14 cellular contexts compared by ENCODE assay signal in genomic region chr4:142850478-142850877, GRCh38. TPM values are rescaled to one million over a fixed set of nuclear protein-coding genes. Genes with fewer than 3 reads are reported as not detected.
A peak's percentile ranks its signal among the peaks of the same experiment; 100 is the strongest.
DNase-seq lines count a peak whose midpoint lies in the region; TF ChIP-seq lines count a peak whose summit lies in the region.
"Had no signal": no experiment of that assay in that cellular context is flagged by ENCODE, and none has a peak within 500 bp of the region (broad histone marks: within the 10 kb centered on the region; RNA-seq: fewer than 3 reads in every experiment).

No MANE protein-coding gene starts in this region.

- H3K4me3 Mint-ChIP-seq in CD4-positive, alpha-beta memory T cell = no peak overlapping the region
- H3K4me3 Mint-ChIP-seq: CD14-positive monocyte had no signal

- no peak overlapping the region for H3K27ac Mint-ChIP-seq in CD4-positive, alpha-beta memory T cell
- H3K27ac Mint-ChIP-seq: CD14-positive monocyte had no signal

- no peaks in the 10 kb centered on the region for H3K9me3 ChIP-seq in tibial artery
- H3K9me3 ChIP-seq in CD4-positive, alpha-beta memory T cell (ENCODE audit: control insufficient read depth in 1 of 2, low read length in 2 of 2) = no peaks in the 10 kb centered on the region
- H3K9me3 ChIP-seq: heart right ventricle, tibial nerve had no signal

- H3K36me3 Mint-ChIP-seq in CD4-positive, alpha-beta memory T cell = peaks cover 0 to 2% of the 10 kb centered on the region in 2 donors

- no peaks in the 10 kb centered on the region for H3K9me3 Mint-ChIP-seq in CD4-positive, alpha-beta memory T cell

- DNase-seq in AG20443 (ENCODE audit: low spot score) (peak; percentile 9), HT-29 (ENCODE audit: low spot score) (peak; percentile 30), iPS-NIHi11 (ENCODE audit: low spot score) (peak; percentile 12), SKM-1 (lab: John Stamatoyannopoulos, UW; ENCODE audit: unreplicated experiment) (no peak), tibial artery (no peak), DMS114 treated with DMSO at 0.1 percent for 48 hours (lab: John Stamatoyannopoulos, UW; ENCODE audit: unreplicated experiment) (no peak)
- DNase-seq in CD4-positive, alpha-beta memory T cell = no peak
- DNase-seq: activated CD4-positive, alpha-beta T cell treated with anti-CD3 and anti-CD28 coated beads, Interleukin-2, amount 50 U/mL, for 48 hours; activated naive CD4-positive, alpha-beta T cell; dermis blood vessel endothelial cell; heart right ventricle had no signal

- no peak overlapping the region for H3K27ac ChIP-seq in VCaP
- H3K27ac ChIP-seq in tibial artery = no peak overlapping the region
- no peak overlapping the region for H3K27ac ChIP-seq in CD4-positive, alpha-beta memory T cell (ENCODE audit: low read depth, low read length)
- H3K27ac ChIP-seq: heart right ventricle, tibial nerve had no signal

- peaks cover 0 to 13% (median 5%) of the 10 kb centered on the region in 4 donors for H3K4me1 ChIP-seq in tibial artery
- H3K4me1 ChIP-seq in CD4-positive, alpha-beta memory T cell (ENCODE audit: insufficient read depth, low read length) = peaks cover under 1% of the 10 kb centered on the region

- peaks cover 8 to 10% of the 10 kb centered on the region in 2 donors for H3K27me3 Mint-ChIP-seq in CD4-positive, alpha-beta memory T cell

- no peaks in the 10 kb centered on the region for H3K36me3 ChIP-seq in tibial artery
- H3K36me3 ChIP-seq in CD4-positive, alpha-beta memory T cell (ENCODE audit: insufficient read depth, low read length) = no peaks in the 10 kb centered on the region
- H3K36me3 ChIP-seq: heart right ventricle, tibial nerve had no signal

- CTCF ChIA-PET in CD4-positive, alpha-beta memory T cell (lab: Charles Lee; ENCODE audit: partially characterized antibody) = interaction anchor here (1.6 kb wide), 2 partner anchors 8 to 1544 kb away, joined by 4 to 8 read pairs; no protein-coding TSS in a partner anchor

- intact Hi-C loops in tibial artery (cut with DNase I; ENCODE audit: low total_unique reads) = no loop called here
- intact Hi-C loops in CD4-positive, alpha-beta memory T cell (cut with micrococcal nuclease) = no loop called here

- TF ChIP-seq CTCF in VCaP (conservative IDR thresholded peaks at IDR 0.05) = peak; percentile 33
- peak in 1 of 2 experiments; percentile 6 for TF ChIP-seq CTCF in tibial artery (IDR thresholded peaks at IDR 0.05)

- peaks cover 0 to 6% (median 2%) of the 10 kb centered on the region in 4 donors for H3K4me1 Mint-ChIP-seq in CD4-positive, alpha-beta memory T cell

- POLR2A ChIA-PET in CD4-positive, alpha-beta memory T cell (lab: Charles Lee; ENCODE audit: partially characterized antibody) = no interaction called here

- H3K4me3 ChIP-seq in tibial artery = no peak overlapping the region
- H3K4me3 ChIP-seq in CD4-positive, alpha-beta memory T cell (ENCODE audit: low read length in 2 of 2) = no peak overlapping the region
- H3K4me3 ChIP-seq: heart right ventricle, tibial nerve had no signal

- H3K27me3 ChIP-seq in tibial artery = peaks cover 0 to 5% of the 10 kb centered on the region in 2 donors
- H3K27me3 ChIP-seq in CD4-positive, alpha-beta memory T cell (ENCODE audit: insufficient read depth, low read length) = no peaks in the 10 kb centered on the region
- H3K27me3 ChIP-seq: tibial nerve had no signal

RNA-seq across cellular contexts. Expression of gene INPP4B, which starts 4.4 kb away (rescaled TPM):
- total RNA-seq in HT-29 (2014; rRNA removed; shearing (Covaris generic)) = 13.3 and 19.1 TPM in 2 replicates
- total RNA-seq in CD4-positive, alpha-beta memory T cell = 10 to 100 TPM; 76.7 to 79.8 TPM
- polyA plus RNA-seq in CD4-positive, alpha-beta memory T cell = 100 to 1,000 TPM in 1 of 2 donors, 10 to 100 TPM in 1; 81.9 to 112 TPM

Comparison
In these comparisons a context has a peak if more than half of its experiments do, and no peak if none do; other contexts are left out.
1. DNase-seq: peak in AG20443 (single experiment), HT-29 (single experiment) and iPS-NIHi11 (single experiment); none in SKM-1 (single experiment), tibial artery (0 of 2), CD4-positive, alpha-beta memory T cell (0 of 5) and DMS114 treated with DMSO at 0.1 percent for 48 hours (single experiment).